In the genomic region with DNA sequence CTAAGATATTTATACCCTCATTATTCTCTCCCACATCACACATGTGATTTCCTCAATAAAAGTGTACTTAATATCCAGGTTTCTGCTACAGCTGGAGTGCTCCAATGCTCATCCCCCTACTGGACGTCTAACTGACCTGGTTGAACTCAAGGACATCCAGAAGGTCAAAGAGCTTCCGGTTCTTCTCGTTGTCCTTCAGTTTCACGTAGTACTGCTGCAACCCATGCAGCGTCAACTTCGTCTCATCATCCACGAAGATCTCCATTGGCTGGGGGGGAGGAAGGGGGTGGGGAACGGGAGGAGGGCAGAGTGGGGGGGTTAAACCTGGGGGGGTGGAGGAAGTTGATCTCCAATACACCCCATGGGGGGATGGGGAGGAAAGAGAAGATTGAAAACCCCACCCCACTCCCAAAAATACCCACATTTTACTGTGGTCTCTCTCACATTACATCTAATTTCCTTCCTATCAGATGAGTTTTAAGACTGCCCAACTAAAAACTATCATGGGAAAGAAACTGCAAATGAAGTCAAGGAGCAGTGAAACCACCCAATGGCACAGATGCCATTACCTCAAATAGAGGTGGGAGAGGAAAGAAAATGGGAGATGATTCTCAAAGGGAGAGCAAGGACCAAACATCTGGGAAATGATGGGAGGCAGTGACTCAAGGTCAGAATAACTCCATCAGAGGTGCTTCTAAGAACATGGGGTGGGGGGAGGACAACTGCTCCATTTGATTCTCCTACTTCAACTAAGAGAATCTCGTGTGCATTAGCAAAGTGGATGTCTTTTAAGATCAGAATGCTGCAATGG, we compare ENCODE assay signal across 24 cellular contexts. TPM values are rescaled to one million over a fixed set of nuclear protein-coding genes. Genes with fewer than 3 reads are reported as not detected.
DNase-seq lines count a peak whose midpoint lies in the region; ATAC-seq, FAIRE-seq and TF ChIP-seq lines count a peak whose summit lies in the region.
"Had no signal": no experiment of that assay in that cellular context is flagged by ENCODE, and none has a peak within 500 bp of the region (broad histone marks: within the 10 kb centered on the region; RNA-seq: fewer than 3 reads in every experiment).

No MANE protein-coding gene starts in this region.

- no peak overlapping the region for H3K4me3 Mint-ChIP-seq in activated CD4-positive, alpha-beta T cell treated with anti-CD3 and anti-CD28 coated beads for 36 hours
- H3K4me3 Mint-ChIP-seq in activated T-helper 1 cell treated with anti-CD3 and anti-CD28 coated beads, Interleukin-12 subunit alpha, Interleukin-12 subunit beta, Interleukin-2, Interleukin-4 antibody, amounts not matched to agents 30 ng/mL and 10 ng/mL and 1 ng/mL, durations not matched to agents 14 hours and 24 hours and 36 hours = no peak overlapping the region
- H3K4me3 Mint-ChIP-seq in natural killer cell = no peak overlapping the region

- peaks cover 33% of the 10 kb centered on the region for H3K4me1 Mint-ChIP-seq in activated CD4-positive, alpha-beta T cell treated with anti-CD3 and anti-CD28 coated beads for 36 hours
- peaks cover 21% of the 10 kb centered on the region for H3K4me1 Mint-ChIP-seq in activated T-helper 1 cell treated with anti-CD3 and anti-CD28 coated beads, Interleukin-12 subunit alpha, Interleukin-12 subunit beta, Interleukin-2, Interleukin-4 antibody, amounts not matched to agents 30 ng/mL and 10 ng/mL and 1 ng/mL, durations not matched to agents 14 hours and 24 hours and 36 hours (ENCODE audit: low read depth)
- H3K4me1 Mint-ChIP-seq in natural killer cell = peaks cover 23 to 36% of the 10 kb centered on the region in 2 donors

- no peaks in the 10 kb centered on the region for H3K9me3 Mint-ChIP-seq in activated CD4-positive, alpha-beta T cell treated with anti-CD3 and anti-CD28 coated beads for 36 hours (ENCODE audit: low read depth)
- H3K9me3 Mint-ChIP-seq in activated T-helper 1 cell treated with anti-CD3 and anti-CD28 coated beads, Interleukin-12 subunit alpha, Interleukin-12 subunit beta, Interleukin-2, Interleukin-4 antibody, amounts not matched to agents 30 ng/mL and 10 ng/mL and 1 ng/mL, durations not matched to agents 14 hours and 24 hours and 36 hours = no peaks in the 10 kb centered on the region
- no peaks in the 10 kb centered on the region for H3K9me3 Mint-ChIP-seq in natural killer cell

- no peak for ATAC-seq in activated CD4-positive, alpha-beta T cell treated with anti-CD3 and anti-CD28 coated beads for 36 hours
- ATAC-seq in natural killer cell (no peak), GM21717 (IDR thresholded peaks at IDR 0.05; ENCODE audit: unreplicated experiment) (no peak)
- ATAC-seq: stimulated activated naive CD8-positive, alpha-beta T cell treated with anti-CD3 and anti-CD28 coated beads, Interleukin-15, Interleukin-2, amounts not matched to agents 100 U/mL and 50 U/mL, for 24 hours had no signal

- CTCF ChIA-PET in activated CD4-positive, alpha-beta T cell treated with anti-CD3 and anti-CD28 coated beads for 36 hours (lab: Charles Lee) = interaction anchor here (1.1 kb wide), 1 partner anchor 66 kb away, joined by 3 read pairs; no protein-coding TSS in a partner anchor

- no peak for TF ChIP-seq CTCF in natural killer cell (IDR thresholded peaks at IDR 0.05)

- TF ChIP-seq POLR2A in GM12892 (IDR thresholded peaks at IDR 0.05; ENCODE audit: low read depth, low read length) = peak; percentile 17; the same call in 1 of the 2 replicates

- H3K27ac Mint-ChIP-seq in activated CD4-positive, alpha-beta T cell treated with anti-CD3 and anti-CD28 coated beads for 36 hours = peak overlapping the region; percentile 42
- H3K27ac Mint-ChIP-seq in activated T-helper 1 cell treated with anti-CD3 and anti-CD28 coated beads, Interleukin-12 subunit alpha, Interleukin-12 subunit beta, Interleukin-2, Interleukin-4 antibody, amounts not matched to agents 30 ng/mL and 10 ng/mL and 1 ng/mL, durations not matched to agents 14 hours and 24 hours and 36 hours = peak overlapping the region; percentile 0
- peak overlapping the region; percentile 37 to 51 for H3K27ac Mint-ChIP-seq in natural killer cell

- H3K36me3 Mint-ChIP-seq in activated CD4-positive, alpha-beta T cell treated with anti-CD3 and anti-CD28 coated beads for 36 hours (ENCODE audit: low read depth) = peaks cover 76% of the 10 kb centered on the region
- H3K36me3 Mint-ChIP-seq in activated T-helper 1 cell treated with anti-CD3 and anti-CD28 coated beads, Interleukin-12 subunit alpha, Interleukin-12 subunit beta, Interleukin-2, Interleukin-4 antibody, amounts not matched to agents 30 ng/mL and 10 ng/mL and 1 ng/mL, durations not matched to agents 14 hours and 24 hours and 36 hours (ENCODE audit: low read depth) = peaks cover 66% of the 10 kb centered on the region
- peaks cover 17% of the 10 kb centered on the region for H3K36me3 Mint-ChIP-seq in natural killer cell

- no peaks in the 10 kb centered on the region for H3K27me3 Mint-ChIP-seq in activated CD4-positive, alpha-beta T cell treated with anti-CD3 and anti-CD28 coated beads for 36 hours
- H3K27me3 Mint-ChIP-seq in activated T-helper 1 cell treated with anti-CD3 and anti-CD28 coated beads, Interleukin-12 subunit alpha, Interleukin-12 subunit beta, Interleukin-2, Interleukin-4 antibody, amounts not matched to agents 30 ng/mL and 10 ng/mL and 1 ng/mL, durations not matched to agents 14 hours and 24 hours and 36 hours (ENCODE audit: insufficient read depth) = no peaks in the 10 kb centered on the region
- H3K27me3 Mint-ChIP-seq in natural killer cell (ENCODE audit: low read depth in 2 of 2) = no peaks in the 10 kb centered on the region

- intact Hi-C loops in activated CD4-positive, alpha-beta T cell treated with anti-CD3 and anti-CD28 coated beads for 36 hours (cut with DNase I, micrococcal nuclease) = no loop called here
- intact Hi-C loops in activated T-helper 1 cell treated with anti-CD3 and anti-CD28 coated beads, Interleukin-12 subunit alpha, Interleukin-12 subunit beta, Interleukin-2, Interleukin-4 antibody, amounts not matched to agents 30 ng/mL and 10 ng/mL and 1 ng/mL, durations not matched to agents 14 hours and 24 hours and 36 hours (cut with micrococcal nuclease) = no loop called here
- intact Hi-C loops in natural killer cell (cut with micrococcal nuclease) = no loop called here

- FAIRE-seq in GM12892 (lab: Jason Lieb, UNC) = no peak
- FAIRE-seq: A204.1, frontal cortex had no signal

- POLR2A ChIA-PET in activated CD4-positive, alpha-beta T cell treated with anti-CD3 and anti-CD28 coated beads for 36 hours (lab: Charles Lee) = interaction anchor here (0.5 to 1.2 kb wide), 2 partner anchors 15 to 21 kb away, joined by 3 read pairs; no protein-coding TSS in a partner anchor

- DNase-seq in activated CD4-positive, alpha-beta T cell treated with anti-CD3 and anti-CD28 coated beads for 36 hours = no peak
- no peak for DNase-seq in activated CD4-positive, alpha-beta T cell treated with anti-CD3 and anti-CD28 coated beads, Interleukin-2, amount 50 U/mL, for 48 hours
- no peak for DNase-seq in GM12892 (ENCODE audit: insufficient read length)
- no peak for DNase-seq in activated T-helper 1 cell treated with anti-CD3 and anti-CD28 coated beads, Interleukin-12 subunit alpha, Interleukin-12 subunit beta, Interleukin-2, Interleukin-4 antibody, amounts not matched to agents 30 ng/mL and 10 ng/mL and 1 ng/mL, durations not matched to agents 14 hours and 24 hours and 36 hours (ENCODE audit: low spot score)
- no peak for DNase-seq in natural killer cell
- no peak for DNase-seq in NCI-H524 (lab: John Stamatoyannopoulos, UW)
- DNase-seq in NCI-H2029 (lab: John Stamatoyannopoulos, UW) = no peak
- DNase-seq: brain microvascular endothelial cell; cortex of kidney; kidney glomerular epithelial cell; midbrain; NCI-H1694; NCI-H2227 treated with DMSO at 0.1 percent for 48 hours; NK-92 treated with Interleukin-12 subunit alpha and Interleukin-12 subunit beta, amount 100 ng/mL, for 24 hours; nucleus accumbens; stimulated activated naive CD8-positive, alpha-beta T cell treated with anti-CD3 and anti-CD28 coated beads, Interleukin-15, Interleukin-2, amounts not matched to agents 100 U/mL and 50 U/mL, for 24 hours; SW 1271; WERI-Rb-1 had no signal

RNA-seq across cellular contexts. Expression of a gene that starts 4.1 kb away (rescaled TPM):
- total RNA-seq in activated CD4-positive, alpha-beta T cell treated with anti-CD3 and anti-CD28 coated beads for 36 hours = not detected
- polyA plus RNA-seq in GM12892 (2012; ENCODE audit: missing spikeins) = not detected
- not detected in 2 replicates for total RNA-seq in activated T-helper 1 cell treated with anti-CD3 and anti-CD28 coated beads, Interleukin-12 subunit alpha, Interleukin-12 subunit beta, Interleukin-2, Interleukin-4 antibody, amounts not matched to agents 30 ng/mL and 10 ng/mL and 1 ng/mL, durations not matched to agents 14 hours and 24 hours and 36 hours
- not detected for total RNA-seq in natural killer cell
- total RNA-seq: frontal cortex, right atrium auricular region, RPMI7951, tibial nerve had no signal

RNA-seq across cellular contexts. Expression of a gene that starts 9.0 kb away (rescaled TPM):
- 100 to 1,000 TPM; 517 to 569 TPM for total RNA-seq in activated CD4-positive, alpha-beta T cell treated with anti-CD3 and anti-CD28 coated beads for 36 hours
- polyA plus RNA-seq in GM12892 (2012; ENCODE audit: missing spikeins) = 214 TPM
- 628 and 637 TPM in 2 replicates for total RNA-seq in activated T-helper 1 cell treated with anti-CD3 and anti-CD28 coated beads, Interleukin-12 subunit alpha, Interleukin-12 subunit beta, Interleukin-2, Interleukin-4 antibody, amounts not matched to agents 30 ng/mL and 10 ng/mL and 1 ng/mL, durations not matched to agents 14 hours and 24 hours and 36 hours
- 100 to 1,000 TPM; 506 to 571 (median 534) TPM for total RNA-seq in natural killer cell

RNA-seq across cellular contexts. Expression of a gene that starts 13.6 kb away (rescaled TPM):
- 1 to 10 TPM; 1.9 to 2.1 TPM for total RNA-seq in activated CD4-positive, alpha-beta T cell treated with anti-CD3 and anti-CD28 coated beads for 36 hours
- polyA plus RNA-seq in GM12892 (2012; ENCODE audit: missing spikeins) = 1.5 TPM
- total RNA-seq in activated T-helper 1 cell treated with anti-CD3 and anti-CD28 coated beads, Interleukin-12 subunit alpha, Interleukin-12 subunit beta, Interleukin-2, Interleukin-4 antibody, amounts not matched to agents 30 ng/mL and 10 ng/mL and 1 ng/mL, durations not matched to agents 14 hours and 24 hours and 36 hours = 1.2 and 1.4 TPM in 2 replicates
- total RNA-seq in natural killer cell = 1 to 10 TPM; 1.0 to 2.5 (median 2.1) TPM

RNA-seq across cellular contexts. Expression of a gene that starts 14.6 kb away (rescaled TPM):
- total RNA-seq in activated CD4-positive, alpha-beta T cell treated with anti-CD3 and anti-CD28 coated beads for 36 hours = 10 to 100 TPM; 18.1 to 19.0 TPM
- 11.3 TPM for polyA plus RNA-seq in GM12892 (2012; ENCODE audit: missing spikeins)
- total RNA-seq in activated T-helper 1 cell treated with anti-CD3 and anti-CD28 coated beads, Interleukin-12 subunit alpha, Interleukin-12 subunit beta, Interleukin-2, Interleukin-4 antibody, amounts not matched to agents 30 ng/mL and 10 ng/mL and 1 ng/mL, durations not matched to agents 14 hours and 24 hours and 36 hours = 18.2 and 18.9 TPM in 2 replicates
- total RNA-seq in natural killer cell = 10 to 100 TPM in 2 of 3 donors, 1 to 10 TPM in 1; 8.1 to 10.9 (median 10.7) TPM

RNA-seq across cellular contexts. Expression of a gene that starts 34.9 kb away (rescaled TPM):
- total RNA-seq in activated CD4-positive, alpha-beta T cell treated with anti-CD3 and anti-CD28 coated beads for 36 hours = 10 to 100 TPM; 19.6 to 19.7 TPM
- 16.3 TPM for polyA plus RNA-seq in GM12892 (2012; ENCODE audit: missing spikeins)
- total RNA-seq in activated T-helper 1 cell treated with anti-CD3 and anti-CD28 coated beads, Interleukin-12 subunit alpha, Interleukin-12 subunit beta, Interleukin-2, Interleukin-4 antibody, amounts not matched to agents 30 ng/mL and 10 ng/mL and 1 ng/mL, durations not matched to agents 14 hours and 24 hours and 36 hours = 36.1 and 37.5 TPM in 2 replicates
- total RNA-seq in natural killer cell = 10 to 100 TPM; 33.5 to 39.0 (median 37.6) TPM
